ENCODE assay signal across 10 cellular contexts in genomic region chr2:207487650-207488315, GRCh38. TPM values are rescaled to one million over a fixed set of nuclear protein-coding genes. Genes with fewer than 3 reads are reported as not detected.
A peak's percentile ranks its signal among the peaks of the same experiment; 100 is the strongest.
DNase-seq lines count a peak whose midpoint lies in the region; ATAC-seq, FAIRE-seq and TF ChIP-seq lines count a peak whose summit lies in the region.
"Had no signal": no experiment of that assay in that cellular context is flagged by ENCODE, and none has a peak within 500 bp of the region (broad histone marks: within the 10 kb centered on the region; RNA-seq: fewer than 3 reads in every experiment).

No MANE protein-coding gene starts in this region.

- no peak for FAIRE-seq in GM12892 (lab: Jason Lieb, UNC)

- no peak overlapping the region for H2AK5ac ChIP-seq in mesenchymal stem cell (ENCODE audit: low read length, severe bottlenecking)

- H3K36me3 ChIP-seq in mesenchymal stem cell (ENCODE audit: control insufficient read depth in 1 of 2, insufficient read depth in 2 of 2, low read depth in 1 of 2, low read length in 2 of 2) = no peaks in the 10 kb centered on the region
- H3K36me3 ChIP-seq in effector memory CD4-positive, alpha-beta T cell (ENCODE audit: control insufficient read depth, insufficient read depth, low read length) = no peaks in the 10 kb centered on the region

- TF ChIP-seq POLR2A in GM12892 (IDR thresholded peaks at IDR 0.05; ENCODE audit: low read depth, low read length) = no peak

- H2BK15ac ChIP-seq in mesenchymal stem cell (ENCODE audit: low read depth, poor library complexity, severe bottlenecking) = no peak overlapping the region

- peak overlapping the region; percentile 62 for H3K9ac ChIP-seq in mesenchymal stem cell (ENCODE audit: low read length)

- H2BK120ac ChIP-seq in mesenchymal stem cell (ENCODE audit: low read depth, low read length) = no peak overlapping the region

- DNase-seq in COLO829 (ENCODE audit: low spot score) (peak; percentile 53), HS-27A (ENCODE audit: low read depth) (peak; percentile 62), astrocyte of the hippocampus (ENCODE audit: low read depth, low spot score) (peak; percentile 68), mesenchymal stem cell (peak; percentile 86), GM12892 (ENCODE audit: insufficient read length) (no peak)
- DNase-seq in effector memory CD4-positive, alpha-beta T cell = no peak
- DNase-seq: activated CD4-positive, alpha-beta T cell treated with anti-CD3 and anti-CD28 coated beads, Interleukin-2, amount 10 ng/mL, durations not matched to agents 24 days and 14 days; Karpas-422; stimulated activated CD4-positive, alpha-beta T cell treated with anti-CD3 and anti-CD28 coated beads, Interleukin-15, amount 100 ng/mL, for 24 hours had no signal

- no peak overlapping the region for H3K4ac ChIP-seq in mesenchymal stem cell (ENCODE audit: low read depth in 1 of 2, low read length in 2 of 2)

- H3K23ac ChIP-seq in mesenchymal stem cell (ENCODE audit: low read length in 2 of 2) = no peak overlapping the region

- 7% methylated on average over 5 of the region's 5 CpGs for WGBS in mesenchymal stem cell

- no peaks in the 10 kb centered on the region for H3K27me3 ChIP-seq in mesenchymal stem cell (ENCODE audit: control insufficient read depth in 1 of 2, insufficient read depth in 1 of 2, low read length in 2 of 2)
- H3K27me3 ChIP-seq in effector memory CD4-positive, alpha-beta T cell (replicated peaks; ENCODE audit: control insufficient read depth, insufficient read depth, low read length, poor library complexity, severe bottlenecking) = no peaks in the 10 kb centered on the region

- H3K14ac ChIP-seq in mesenchymal stem cell (ENCODE audit: low read length in 2 of 2) = no peak overlapping the region

- H3K79me1 ChIP-seq in mesenchymal stem cell (replicated peaks; ENCODE audit: low read length, poor library complexity, severe bottlenecking) = no peaks in the 10 kb centered on the region

- H3K9me3 ChIP-seq in mesenchymal stem cell (ENCODE audit: control insufficient read depth, low read length) = no peaks in the 10 kb centered on the region
- no peaks in the 10 kb centered on the region for H3K9me3 ChIP-seq in effector memory CD4-positive, alpha-beta T cell (ENCODE audit: control insufficient read depth, low read length)

- H3K4me1 ChIP-seq in mesenchymal stem cell (ENCODE audit: control insufficient read depth, insufficient read depth, low read depth, low read length) = peaks cover 2% of the 10 kb centered on the region
- no peaks in the 10 kb centered on the region for H3K4me1 ChIP-seq in effector memory CD4-positive, alpha-beta T cell (ENCODE audit: control insufficient read depth, insufficient read depth, low read length, poor library complexity, severe bottlenecking)

- no peak overlapping the region for H2AFZ ChIP-seq in mesenchymal stem cell (ENCODE audit: low read depth, low read length)

- no peak for ATAC-seq in GM19035 (IDR thresholded peaks at IDR 0.05; ENCODE audit: unreplicated experiment)

- H2BK5ac ChIP-seq in mesenchymal stem cell (ENCODE audit: low read depth, low read length, poor library complexity, severe bottlenecking) = no peak overlapping the region

- H4K8ac ChIP-seq in mesenchymal stem cell (ENCODE audit: low read length) = no peak overlapping the region

- H4K91ac ChIP-seq in mesenchymal stem cell (ENCODE audit: low read length) = no peak overlapping the region

- H3K18ac ChIP-seq in mesenchymal stem cell (ENCODE audit: low read depth in 1 of 2, low read length in 2 of 2) = no peak overlapping the region

- no peak overlapping the region for H2BK12ac ChIP-seq in mesenchymal stem cell (ENCODE audit: low read length in 2 of 2)

- no peak overlapping the region for H3K4me2 ChIP-seq in mesenchymal stem cell (ENCODE audit: low read length, poor library complexity, severe bottlenecking)

- H3K4me3 ChIP-seq in mesenchymal stem cell (ENCODE audit: insufficient read depth in 1 of 2, low read depth in 1 of 2, low read length in 2 of 2) = peak overlapping the region in 1 of 2 experiments; percentile 60
- H3K4me3 ChIP-seq in effector memory CD4-positive, alpha-beta T cell (ENCODE audit: insufficient read depth, low read depth, low read length, poor library complexity, severe bottlenecking) = no peak overlapping the region

- H3K27ac ChIP-seq in mesenchymal stem cell (ENCODE audit: low read length, poor library complexity, severe bottlenecking) = no peak overlapping the region
- no peak overlapping the region for H3K27ac ChIP-seq in effector memory CD4-positive, alpha-beta T cell (ENCODE audit: insufficient read depth, low read length, poor library complexity, severe bottlenecking)

RNA-seq across cellular contexts. Expression of gene CREB1, which starts 42.0 kb away (rescaled TPM):
- 22.5 TPM for polyA plus RNA-seq in mesenchymal stem cell (2013, experiment 1 of 2)
- polyA plus RNA-seq in mesenchymal stem cell (2013, experiment 2 of 2) = 24.2 TPM
- polyA plus RNA-seq in GM12892 (2012; ENCODE audit: missing spikeins) = 48.2 TPM

Comparison
In these comparisons a context has a peak if more than half of its experiments do, and no peak if none do; other contexts are left out.
1. DNase-seq: peak in COLO829 (single experiment), HS-27A (single experiment), astrocyte of the hippocampus (single experiment) and mesenchymal stem cell (single experiment); none in effector memory CD4-positive, alpha-beta T cell (0 of 3) and GM12892 (single experiment).